ENCODE assay signal across 30 cellular contexts in genomic region chr2:171289336-171289735, GRCh38.
"Had no signal": no experiment of that assay in that cellular context is flagged by ENCODE, and none has a peak within 500 bp of the region (broad histone marks: within the 10 kb centered on the region; RNA-seq: fewer than 3 reads in every experiment).

No MANE protein-coding gene starts in this region.

- H3K27me3 ChIP-seq: adrenal gland, body of pancreas, colonic mucosa, foreskin keratinocyte, left lung, pancreas, stomach, thyroid gland, upper lobe of right lung had no signal

- ATAC-seq: body of pancreas; effector memory CD8-positive, alpha-beta T cell; foreskin keratinocyte; left lung; lower lobe of right lung; mucosa of descending colon; pancreas; sciatic nerve; stimulated activated effector memory CD8-positive, alpha-beta T cell treated with anti-CD3 and anti-CD28 coated beads, Interleukin-12 subunit alpha, Interleukin-12 subunit beta, amount 100 ng/mL, for 72 hours; T-helper 17 cell; upper lobe of right lung had no signal

- H3K4me3 ChIP-seq: adrenal gland, body of pancreas, colonic mucosa, left lung, lower lobe of right lung, mucosa of descending colon, pancreas, prostate gland, stomach, thyroid gland, upper lobe of right lung had no signal

- H3K9me3 ChIP-seq: adrenal gland, body of pancreas, colonic mucosa, left lung, lower lobe of right lung, mucosa of descending colon, pancreas, prostate gland, stomach, thyroid gland, upper lobe of right lung had no signal

- H3K36me3 ChIP-seq: adrenal gland, colonic mucosa, left lung, lower lobe of right lung, pancreas, prostate gland, stomach, thyroid gland, upper lobe of right lung had no signal

- H3K9me3 Mint-ChIP-seq: activated naive CD8-positive, alpha-beta T cell treated with anti-CD3 and anti-CD28 coated beads for 36 hours; effector memory CD8-positive, alpha-beta T cell; nephron; stimulated activated effector memory CD8-positive, alpha-beta T cell treated with anti-CD3 and anti-CD28 coated beads, Interleukin-12 subunit alpha, Interleukin-12 subunit beta, amount 100 ng/mL, for 72 hours had no signal

- H3K4me3 Mint-ChIP-seq: activated naive CD8-positive, alpha-beta T cell treated with anti-CD3 and anti-CD28 coated beads for 36 hours; effector memory CD8-positive, alpha-beta T cell; nephron; stimulated activated effector memory CD8-positive, alpha-beta T cell treated with anti-CD3 and anti-CD28 coated beads, Interleukin-12 subunit alpha, Interleukin-12 subunit beta, amount 100 ng/mL, for 72 hours; T-helper 17 cell had no signal

- DNase-seq: activated CD4-positive, alpha-beta T cell treated with anti-CD3 and anti-CD28 coated beads for 4 hours; activated CD4-positive, alpha-beta T cell treated with anti-CD3 and anti-CD28 coated beads, Interleukin-2, amount 50 U/mL, for 48 hours; activated CD4-positive, CD25-positive, alpha-beta regulatory T cell; activated CD8-positive, alpha-beta memory T cell treated with anti-CD3 and anti-CD28 coated beads for 24 hours; activated effector memory CD4-positive, alpha-beta T cell treated with Interleukin-2 at 50 U/mL for 16 hours; activated naive CD4-positive, alpha-beta T cell treated with Interleukin-2 at 50 U/mL for 16 hours; activated naive CD8-positive, alpha-beta T cell treated with anti-CD3 and anti-CD28 coated beads for 36 hours; adrenal gland; aorta; body of pancreas; colonic mucosa; effector memory CD8-positive, alpha-beta T cell; erythroblast; foreskin keratinocyte; left lung; lower lobe of right lung; mucosa of descending colon; pancreas; retina; small intestine; stimulated activated CD4-positive, alpha-beta T cell treated with anti-CD3 and anti-CD28 coated beads, Interleukin-4, amount 100 ng/mL, for 24 hours; stomach; T-helper 17 cell; thyroid gland; upper lobe of right lung had no signal

- H3K27me3 Mint-ChIP-seq: activated naive CD8-positive, alpha-beta T cell treated with anti-CD3 and anti-CD28 coated beads for 36 hours had no signal

- H3K27ac Mint-ChIP-seq: activated naive CD8-positive, alpha-beta T cell treated with anti-CD3 and anti-CD28 coated beads for 36 hours; effector memory CD8-positive, alpha-beta T cell; nephron; stimulated activated effector memory CD8-positive, alpha-beta T cell treated with anti-CD3 and anti-CD28 coated beads, Interleukin-12 subunit alpha, Interleukin-12 subunit beta, amount 100 ng/mL, for 72 hours; T-helper 17 cell had no signal

- FAIRE-seq: islet of Langerhans, pancreas, small intestine had no signal

- H3K27ac ChIP-seq: adrenal gland, body of pancreas, colonic mucosa, foreskin keratinocyte, left lung, lower lobe of right lung, pancreas, prostate gland, stomach, thyroid gland, upper lobe of right lung had no signal

- H3K4me1 ChIP-seq: adrenal gland, body of pancreas, colonic mucosa, left lung, lower lobe of right lung, pancreas, prostate gland, thyroid gland, upper lobe of right lung had no signal

- H3K4me1 Mint-ChIP-seq: activated naive CD8-positive, alpha-beta T cell treated with anti-CD3 and anti-CD28 coated beads for 36 hours; nephron; stimulated activated effector memory CD8-positive, alpha-beta T cell treated with anti-CD3 and anti-CD28 coated beads, Interleukin-12 subunit alpha, Interleukin-12 subunit beta, amount 100 ng/mL, for 72 hours; T-helper 17 cell had no signal

- H3K36me3 Mint-ChIP-seq: activated naive CD8-positive, alpha-beta T cell treated with anti-CD3 and anti-CD28 coated beads for 36 hours; stimulated activated effector memory CD8-positive, alpha-beta T cell treated with anti-CD3 and anti-CD28 coated beads, Interleukin-12 subunit alpha, Interleukin-12 subunit beta, amount 100 ng/mL, for 72 hours had no signal
